8 cellular contexts compared by ENCODE assay signal in the genomic region with DNA sequence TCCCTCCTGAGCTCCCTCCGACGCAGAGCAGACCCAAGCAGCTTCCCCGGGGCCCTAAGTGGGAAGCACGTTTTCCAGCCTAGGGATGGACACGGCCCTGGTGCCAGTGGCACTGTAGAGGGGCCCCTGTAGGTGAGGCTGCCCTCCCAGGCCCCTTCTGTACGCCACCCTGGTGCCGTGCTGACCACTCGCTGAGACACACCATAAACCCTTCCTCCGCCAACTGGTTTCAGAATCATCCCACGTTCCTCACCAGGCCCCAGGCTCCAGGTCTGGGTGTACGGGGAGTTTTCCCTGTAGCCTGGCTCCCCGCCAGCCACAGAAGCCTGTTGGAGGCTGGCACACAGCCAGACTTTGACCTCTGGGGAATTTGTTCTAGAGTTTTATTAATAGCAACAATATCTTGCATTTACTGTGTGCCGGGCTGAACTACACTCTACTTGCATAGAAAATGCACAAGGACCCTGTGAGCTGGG. TPM values are rescaled to one million over a fixed set of nuclear protein-coding genes. Genes with fewer than 3 reads are reported as not detected.
DNase-seq lines count a peak whose midpoint lies in the region; ATAC-seq and TF ChIP-seq lines count a peak whose summit lies in the region.
"Had no signal": no experiment of that assay in that cellular context is flagged by ENCODE, and none has a peak within 500 bp of the region (broad histone marks: within the 10 kb centered on the region; RNA-seq: fewer than 3 reads in every experiment).

No MANE protein-coding gene starts in this region.

- no peaks in the 10 kb centered on the region for H3K9me2 ChIP-seq in GM23338 (ENCODE audit: insufficient read depth)

- no peaks in the 10 kb centered on the region for H3K4me1 ChIP-seq in GM23338 (ENCODE audit: insufficient read depth)

- H3K27ac Mint-ChIP-seq in GM23338, result no peak overlapping the region

- no peak overlapping the region for H3K27ac ChIP-seq in GM23338 (ENCODE audit: low read depth)
- H3K27ac ChIP-seq: thoracic aorta had no signal

- peaks cover 2% of the 10 kb centered on the region for H3K27me3 Mint-ChIP-seq in GM23338 (ENCODE audit: insufficient read depth, low read depth, poor library complexity)

- peaks cover 4% of the 10 kb centered on the region; the same call in 1 of the 2 replicates for H3F3A ChIP-seq in GM23338 (replicated peaks; ENCODE audit: low read depth)

- no peak overlapping the region for H3K4me2 ChIP-seq in GM23338

- ATAC-seq in GM23338, result no peak
- no peak for ATAC-seq in GM19324 (IDR thresholded peaks at IDR 0.05; ENCODE audit: low FRiP score, unreplicated experiment)
- ATAC-seq in GM18505 (IDR thresholded peaks at IDR 0.05; ENCODE audit: unreplicated experiment), result no peak

- no peaks in the 10 kb centered on the region for H3K27me3 ChIP-seq in GM23338 (ENCODE audit: insufficient read depth)

- H3K4me1 Mint-ChIP-seq in GM23338, result peaks cover 6% of the 10 kb centered on the region; the same call in 2 of the 3 replicates

- no peak for TF ChIP-seq CTCF in GM23338 (conservative IDR thresholded peaks at IDR 0.05; ENCODE audit: low read depth in 2 of 2)

- no peaks in the 10 kb centered on the region for H3K79me2 ChIP-seq in GM23338 (replicated peaks; ENCODE audit: insufficient read depth)

- H4K20me1 ChIP-seq in GM23338 (replicated peaks; ENCODE audit: insufficient read depth), result no peaks in the 10 kb centered on the region

- H2AFZ ChIP-seq in GM23338, result no peak overlapping the region

- DNase-seq in AG08396 (ENCODE audit: low spot score) (peak; percentile 70), NCI-H748 (lab: John Stamatoyannopoulos, UW; ENCODE audit: unreplicated experiment) (peak; percentile 69), cardiac septum (ENCODE audit: low spot score) (peak; percentile 88), GM23338 (ENCODE audit: low spot score) (no peak)
- DNase-seq: CD4-positive, alpha-beta memory T cell had no signal

- no peaks in the 10 kb centered on the region for H3K36me3 Mint-ChIP-seq in GM23338 (ENCODE audit: low read depth)
- H3K36me3 Mint-ChIP-seq: CD4-positive, alpha-beta memory T cell had no signal

- intact Hi-C loops in cardiac septum (cut with DNase I), result no loop called here

- no peaks in the 10 kb centered on the region for H3K9me3 Mint-ChIP-seq in GM23338
- H3K9me3 Mint-ChIP-seq: CD4-positive, alpha-beta memory T cell had no signal

- H3K4me3 ChIP-seq in GM23338, result no peak overlapping the region
- H3K4me3 ChIP-seq: thoracic aorta had no signal

- H3K36me3 ChIP-seq in GM23338 (ENCODE audit: insufficient read depth), result no peaks in the 10 kb centered on the region
- H3K36me3 ChIP-seq: thoracic aorta had no signal

- TF ChIP-seq POLR2A in GM18505 (IDR thresholded peaks at IDR 0.05; ENCODE audit: borderline replicate concordance, extremely low read depth, insufficient read depth, insufficient read length), result no peak

- no peak overlapping the region for H3K4me3 Mint-ChIP-seq in GM23338
- H3K4me3 Mint-ChIP-seq: CD4-positive, alpha-beta memory T cell had no signal

TF ChIP-seq in GM23338, 12 proteins besides CTCF, POLR2A, EP300 and RAD21 (continues in another document):
- no peak for TF ChIP-seq JUNB (IDR thresholded peaks at IDR 0.05; ENCODE audit: unreplicated experiment)
- TF ChIP-seq EZH2phosphoT487 (IDR thresholded peaks at IDR 0.05; ENCODE audit: unreplicated experiment), result no peak
- TF ChIP-seq NANOG (IDR thresholded peaks at IDR 0.05; ENCODE audit: borderline replicate concordance), result no peak
- TF ChIP-seq STAT1 (IDR thresholded peaks at IDR 0.05; ENCODE audit: unreplicated experiment), result no peak
- no peak for TF ChIP-seq CREB1 (CRISPR knock-in tag; IDR thresholded peaks at IDR 0.05; ENCODE audit: low read depth)
- TF ChIP-seq, protein P1, sequence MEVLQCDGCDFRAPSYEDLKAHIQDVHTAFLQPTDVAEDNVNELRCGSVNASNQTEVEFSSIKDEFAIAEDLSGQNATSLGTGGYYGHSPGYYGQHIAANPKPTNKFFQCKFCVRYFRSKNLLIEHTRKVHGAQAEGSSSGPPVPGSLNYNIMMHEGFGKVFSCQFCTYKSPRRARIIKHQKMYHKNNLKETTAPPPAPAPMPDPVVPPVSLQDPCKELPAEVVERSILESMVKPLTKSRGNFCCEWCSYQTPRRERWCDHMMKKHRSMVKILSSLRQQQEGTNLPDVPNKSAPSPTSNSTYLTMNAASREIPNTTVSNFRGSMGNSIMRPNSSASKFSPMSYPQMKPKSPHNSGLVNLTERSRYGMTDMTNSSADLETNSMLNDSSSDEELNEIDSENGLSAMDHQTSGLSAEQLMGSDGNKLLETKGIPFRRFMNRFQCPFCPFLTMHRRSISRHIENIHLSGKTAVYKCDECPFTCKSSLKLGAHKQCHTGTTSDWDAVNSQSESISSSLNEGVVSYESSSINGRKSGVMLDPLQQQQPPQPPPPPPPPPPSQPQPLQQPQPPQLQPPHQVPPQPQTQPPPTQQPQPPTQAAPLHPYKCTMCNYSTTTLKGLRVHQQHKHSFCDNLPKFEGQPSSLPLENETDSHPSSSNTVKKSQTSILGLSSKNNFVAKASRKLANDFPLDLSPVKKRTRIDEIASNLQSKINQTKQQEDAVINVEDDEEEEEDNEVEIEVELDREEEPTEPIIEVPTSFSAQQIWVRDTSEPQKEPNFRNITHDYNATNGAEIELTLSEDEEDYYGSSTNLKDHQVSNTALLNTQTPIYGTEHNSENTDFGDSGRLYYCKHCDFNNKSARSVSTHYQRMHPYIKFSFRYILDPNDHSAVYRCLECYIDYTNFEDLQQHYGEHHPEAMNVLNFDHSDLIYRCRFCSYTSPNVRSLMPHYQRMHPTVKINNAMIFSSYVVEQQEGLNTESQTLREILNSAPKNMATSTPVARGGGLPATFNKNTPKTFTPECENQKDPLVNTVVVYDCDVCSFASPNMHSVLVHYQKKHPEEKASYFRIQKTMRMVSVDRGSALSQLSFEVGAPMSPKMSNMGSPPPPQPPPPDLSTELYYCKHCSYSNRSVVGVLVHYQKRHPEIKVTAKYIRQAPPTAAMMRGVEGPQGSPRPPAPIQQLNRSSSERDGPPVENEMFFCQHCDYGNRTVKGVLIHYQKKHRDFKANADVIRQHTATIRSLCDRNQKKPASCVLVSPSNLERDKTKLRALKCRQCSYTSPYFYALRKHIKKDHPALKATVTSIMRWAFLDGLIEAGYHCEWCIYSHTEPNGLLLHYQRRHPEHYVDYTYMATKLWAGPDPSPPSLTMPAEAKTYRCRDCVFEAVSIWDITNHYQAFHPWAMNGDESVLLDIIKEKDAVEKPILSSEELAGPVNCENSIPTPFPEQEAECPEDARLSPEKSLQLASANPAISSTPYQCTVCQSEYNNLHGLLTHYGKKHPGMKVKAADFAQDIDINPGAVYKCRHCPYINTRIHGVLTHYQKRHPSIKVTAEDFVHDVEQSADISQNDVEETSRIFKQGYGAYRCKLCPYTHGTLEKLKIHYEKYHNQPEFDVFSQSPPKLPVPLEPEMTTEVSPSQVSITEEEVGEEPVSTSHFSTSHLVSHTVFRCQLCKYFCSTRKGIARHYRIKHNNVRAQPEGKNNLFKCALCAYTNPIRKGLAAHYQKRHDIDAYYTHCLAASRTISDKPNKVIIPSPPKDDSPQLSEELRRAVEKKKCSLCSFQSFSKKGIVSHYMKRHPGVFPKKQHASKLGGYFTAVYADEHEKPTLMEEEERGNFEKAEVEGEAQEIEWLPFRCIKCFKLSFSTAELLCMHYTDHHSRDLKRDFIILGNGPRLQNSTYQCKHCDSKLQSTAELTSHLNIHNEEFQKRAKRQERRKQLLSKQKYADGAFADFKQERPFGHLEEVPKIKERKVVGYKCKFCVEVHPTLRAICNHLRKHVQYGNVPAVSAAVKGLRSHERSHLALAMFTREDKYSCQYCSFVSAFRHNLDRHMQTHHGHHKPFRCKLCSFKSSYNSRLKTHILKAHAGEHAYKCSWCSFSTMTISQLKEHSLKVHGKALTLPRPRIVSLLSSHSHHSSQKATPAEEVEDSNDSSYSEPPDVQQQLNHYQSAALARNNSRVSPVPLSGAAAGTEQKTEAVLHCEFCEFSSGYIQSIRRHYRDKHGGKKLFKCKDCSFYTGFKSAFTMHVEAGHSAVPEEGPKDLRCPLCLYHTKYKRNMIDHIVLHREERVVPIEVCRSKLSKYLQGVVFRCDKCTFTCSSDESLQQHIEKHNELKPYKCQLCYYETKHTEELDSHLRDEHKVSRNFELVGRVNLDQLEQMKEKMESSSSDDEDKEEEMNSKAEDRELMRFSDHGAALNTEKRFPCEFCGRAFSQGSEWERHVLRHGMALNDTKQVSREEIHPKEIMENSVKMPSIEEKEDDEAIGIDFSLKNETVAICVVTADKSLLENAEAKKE (CRISPR knock-in tag; IDR thresholded peaks at IDR 0.05), result no peak

RNA-seq across cellular contexts. Expression of a gene that starts 18.2 kb away (rescaled TPM):
- not detected for total RNA-seq in cardiac septum
- total RNA-seq in GM23338 (2014; rRNA removed; shearing (Covaris generic)), result not detected in 2 replicates
- not detected in 2 replicates for polyA plus RNA-seq in GM23338 (2016; fragmentation: Nextera tagmentation; extraction: Ambion mirVana)
- total RNA-seq: CD4-positive, alpha-beta memory T cell; thoracic aorta had no signal
- polyA plus RNA-seq: CD4-positive, alpha-beta memory T cell had no signal

RNA-seq across cellular contexts. Expression of a gene that starts 26.7 kb away (rescaled TPM):
- total RNA-seq in cardiac septum, result 610 TPM
- 1,202 and 1,683 TPM in 2 replicates for total RNA-seq in GM23338 (2014; rRNA removed; shearing (Covaris generic))
- 4,143 and 4,572 TPM in 2 replicates for polyA plus RNA-seq in GM23338 (2016; fragmentation: Nextera tagmentation; extraction: Ambion mirVana)

RNA-seq across cellular contexts. Expression of a gene that starts 26.9 kb away (rescaled TPM):
- total RNA-seq in cardiac septum, result 53.8 TPM
- total RNA-seq in GM23338 (2014; rRNA removed; shearing (Covaris generic)), result 35.9 and 41.2 TPM in 2 replicates
- polyA plus RNA-seq in GM23338 (2016; fragmentation: Nextera tagmentation; extraction: Ambion mirVana), result 84.5 and 87.3 TPM in 2 replicates

RNA-seq across cellular contexts. Expression of a gene that starts 58.1 kb away (rescaled TPM):
- total RNA-seq in cardiac septum, result 46.4 TPM
- total RNA-seq in GM23338 (2014; rRNA removed; shearing (Covaris generic)), result 6.4 and 6.7 TPM in 2 replicates
- polyA plus RNA-seq in GM23338 (2016; fragmentation: Nextera tagmentation; extraction: Ambion mirVana), result 1.1 TPM in 2 replicates
- total RNA-seq: CD4-positive, alpha-beta memory T cell had no signal
- polyA plus RNA-seq: CD4-positive, alpha-beta memory T cell had no signal
